Comparison of ENCODE assay signal across 11 cellular contexts in genomic region chr6:139855741-139856206, GRCh38.
DNase-seq lines count a peak whose midpoint lies in the region; ATAC-seq and TF ChIP-seq lines count a peak whose summit lies in the region.
"Had no signal": no experiment of that assay in that cellular context is flagged by ENCODE, and none has a peak within 500 bp of the region (broad histone marks: within the 10 kb centered on the region; RNA-seq: fewer than 3 reads in every experiment).

No MANE protein-coding gene starts in this region.

- peak; percentile 23 for DNase-seq in NCI-H345 (lab: John Stamatoyannopoulos, UW)
- DNase-seq in NCI-H345 treated with DMSO at 0.1 percent for 48 hours (lab: John Stamatoyannopoulos, UW; ENCODE audit: unreplicated experiment) = no peak
- DNase-seq in NCI-H526 treated with DMSO at 0.1 percent for 48 hours (lab: John Stamatoyannopoulos, UW) = peak; percentile 63
- DNase-seq in hepatic stellate cell (ENCODE audit: low spot score) = peak; percentile 20
- no peak for DNase-seq in smooth muscle cell (lab: John Stamatoyannopoulos, UW; ENCODE audit: unreplicated experiment)
- DNase-seq in activated naive CD4-positive, alpha-beta T cell treated with anti-CD3 and anti-CD28 coated beads, Interleukin-2, amount 50 U/mL, for 72 hours (ENCODE audit: low spot score in 2 of 2) = no peak
- no peak for DNase-seq in T-helper 1 cell
- DNase-seq in AG20443 (ENCODE audit: low spot score) = no peak
- DNase-seq: activated CD8-positive, alpha-beta memory T cell treated with anti-CD3 and anti-CD28 coated beads, Interleukin-2, amount 50 U/mL, for 48 hours; H9; uterus had no signal

- H3K27ac ChIP-seq in smooth muscle cell (ENCODE audit: low read depth) = peak overlapping the region; percentile 96

- peak overlapping the region; percentile 74 for H3K4me2 ChIP-seq in smooth muscle cell

- no peak overlapping the region for H3K27ac Mint-ChIP-seq in activated naive CD4-positive, alpha-beta T cell treated with anti-CD3 and anti-CD28 coated beads, Interleukin-2, amount 50 U/mL, for 72 hours

- TF ChIP-seq CTCF in smooth muscle cell (IDR thresholded peaks at IDR 0.05; ENCODE audit: borderline replicate concordance, insufficient read depth, poor library complexity, severe bottlenecking) = no peak

- ATAC-seq in activated naive CD4-positive, alpha-beta T cell treated with anti-CD3 and anti-CD28 coated beads, Interleukin-2, amount 50 U/mL, for 72 hours = no peak

- peak overlapping the region; percentile 4 for H3K9ac ChIP-seq in smooth muscle cell (ENCODE audit: low read depth)

- no peaks in the 10 kb centered on the region for H3K27me3 ChIP-seq in smooth muscle cell (ENCODE audit: low read depth)
- H3K27me3 ChIP-seq: uterus had no signal

- H3K4me1 ChIP-seq in smooth muscle cell (ENCODE audit: low read depth) = peaks cover 38% of the 10 kb centered on the region

- peaks cover 33% of the 10 kb centered on the region for H3F3A ChIP-seq in smooth muscle cell (ENCODE audit: low read depth)

- no peaks in the 10 kb centered on the region for H3K9me3 Mint-ChIP-seq in activated naive CD4-positive, alpha-beta T cell treated with anti-CD3 and anti-CD28 coated beads, Interleukin-2, amount 50 U/mL, for 72 hours

- H4K20me1 ChIP-seq in smooth muscle cell (ENCODE audit: low read depth) = no peaks in the 10 kb centered on the region

- no peaks in the 10 kb centered on the region for H3K79me2 ChIP-seq in smooth muscle cell (ENCODE audit: low read depth)

- no peaks in the 10 kb centered on the region for H3K36me3 ChIP-seq in smooth muscle cell (ENCODE audit: low read depth)
- H3K36me3 ChIP-seq: uterus had no signal

- peak overlapping the region; percentile 10 for H3K4me3 ChIP-seq in smooth muscle cell
- H3K4me3 ChIP-seq: uterus had no signal

- 10% methylated on average over 2 of the region's 2 CpGs for WGBS in smooth muscle cell (ENCODE audit: low lambda C conversion rate)

- peak overlapping the region; percentile 38 for H2AFZ ChIP-seq in smooth muscle cell (ENCODE audit: low read depth)

- no peaks in the 10 kb centered on the region for H3K9me3 ChIP-seq in smooth muscle cell (replicated peaks; ENCODE audit: low read depth)

- no peaks in the 10 kb centered on the region for H3K36me3 Mint-ChIP-seq in activated naive CD4-positive, alpha-beta T cell treated with anti-CD3 and anti-CD28 coated beads, Interleukin-2, amount 50 U/mL, for 72 hours

Comparison
In these comparisons a context has a peak if more than half of its experiments do, and no peak if none do; other contexts are left out.
1. DNase-seq: peak in NCI-H345 (single experiment), NCI-H526 treated with DMSO at 0.1 percent for 48 hours (single experiment) and hepatic stellate cell (single experiment); none in NCI-H345 treated with DMSO at 0.1 percent for 48 hours (single experiment), smooth muscle cell (single experiment), activated naive CD4-positive, alpha-beta T cell treated with anti-CD3 and anti-CD28 coated beads, Interleukin-2, amount 50 U/mL, for 72 hours (0 of 2), T-helper 1 cell (0 of 5) and AG20443 (single experiment).